Comparison of ENCODE assay signal across 28 cellular contexts in the genomic region with DNA sequence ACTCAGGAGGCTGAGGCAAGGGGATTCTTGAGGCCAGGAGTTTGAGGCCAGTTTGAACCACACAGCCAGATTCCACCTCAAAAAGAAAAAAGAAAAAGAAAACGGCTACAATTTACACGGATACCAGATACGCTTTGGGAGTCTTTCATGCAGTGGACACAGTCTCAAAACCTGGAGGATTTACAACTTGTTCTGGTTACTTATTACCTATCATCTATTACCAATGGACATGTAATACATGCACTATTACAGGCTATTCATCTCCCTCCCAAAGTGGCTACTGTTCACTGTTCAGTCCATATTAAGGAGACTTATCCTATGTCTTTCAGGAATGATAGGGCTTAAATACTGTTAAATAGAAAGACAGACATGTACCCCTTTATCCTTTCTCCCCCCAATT. TPM values are rescaled to one million over a fixed set of nuclear protein-coding genes. Genes with fewer than 3 reads are reported as not detected.
A peak's percentile ranks its signal among the peaks of the same experiment; 100 is the strongest.
DNase-seq lines count a peak whose midpoint lies in the region; ATAC-seq, FAIRE-seq and TF ChIP-seq lines count a peak whose summit lies in the region.
"Had no signal": no experiment of that assay in that cellular context is flagged by ENCODE, and none has a peak within 500 bp of the region (broad histone marks: within the 10 kb centered on the region; RNA-seq: fewer than 3 reads in every experiment).

No MANE protein-coding gene starts in this region.

- intact Hi-C loops in left colon (cut with DNase I, micrococcal nuclease): no loop called here
- intact Hi-C loops in mucosa of descending colon (cut with DNase I, micrococcal nuclease): no loop called here

- peak overlapping the region; percentile 61 for H3K4me2 ChIP-seq in hepatocyte
- H3K4me2 ChIP-seq: BLaER1 had no signal

- H4K20me1 ChIP-seq in hepatocyte (ENCODE audit: insufficient read depth, poor library complexity, severe bottlenecking): no peaks in the 10 kb centered on the region
- H4K20me1 ChIP-seq: BLaER1 had no signal

- DNase-seq in hepatocyte (ENCODE audit: low spot score): no peak
- no peak for DNase-seq in left colon
- DNase-seq in mucosa of descending colon: no peak
- peak; percentile 50 for DNase-seq in small intestine
- no peak for DNase-seq in SKM-1 (lab: John Stamatoyannopoulos, UW; ENCODE audit: unreplicated experiment)
- DNase-seq in activated T-cell treated with anti-CD3 and anti-CD28 coated beads for 4 hours: no peak
- DNase-seq: 8988T; ACHN; BE2C; C1 segment of cervical spinal cord; CD4-positive, alpha-beta memory T cell; CD4-positive, CD25-positive, alpha-beta regulatory T cell; CD8-positive, alpha-beta memory T cell; COR-L47; DMS 273 treated with DMSO at 0.1 percent for 48 hours; DMS153; DMS53; DMS79; DND-41; EL; GDM1 had no signal

- H3K79me2 ChIP-seq in hepatocyte: no peaks in the 10 kb centered on the region

- H3K9me2 ChIP-seq in hepatocyte (replicated peaks; ENCODE audit: insufficient read depth): no peaks in the 10 kb centered on the region

- no peaks in the 10 kb centered on the region for H3K27me3 ChIP-seq in hepatocyte
- H3K27me3 ChIP-seq in small intestine (ENCODE audit: control insufficient read depth in 2 of 2, insufficient read depth in 2 of 2, low read length in 2 of 2): no peaks in the 10 kb centered on the region
- H3K27me3 ChIP-seq: BE2C, BLaER1 had no signal

- 82% methylated on average over 3 of the region's 3 CpGs for WGBS in hepatocyte (ENCODE audit: low lambda C conversion rate, missing lambda C conversion rate)
- WGBS in small intestine, 3 donors: 17 to 72% (median 43%) methylated on average over 3 of the region's 3 CpGs

- H3K36me3 ChIP-seq in hepatocyte (replicated peaks; ENCODE audit: insufficient read depth, low read depth) (no peaks in the 10 kb centered on the region), mucosa of descending colon (ENCODE audit: low read depth) (no peaks in the 10 kb centered on the region), small intestine (ENCODE audit: control insufficient read depth in 2 of 2, insufficient read depth in 2 of 2, low read length in 2 of 2) (no peaks in the 10 kb centered on the region)
- H3K36me3 ChIP-seq: BE2C, BLaER1 had no signal

- H3K27ac ChIP-seq in hepatocyte (no peak overlapping the region), small intestine (ENCODE audit: low read depth in 1 of 2, low read length in 1 of 2) (no peak overlapping the region)
- H3K27ac ChIP-seq: BLaER1 had no signal

- TF ChIP-seq CTCF in hepatocyte (IDR thresholded peaks at IDR 0.05; ENCODE audit: poor library complexity) (no peak), mucosa of descending colon (IDR thresholded peaks at IDR 0.05) (no peak)

- H3K9me3 ChIP-seq in hepatocyte (ENCODE audit: low read depth): no peaks in the 10 kb centered on the region
- no peaks in the 10 kb centered on the region for H3K9me3 ChIP-seq in mucosa of descending colon
- no peaks in the 10 kb centered on the region for H3K9me3 ChIP-seq in small intestine (ENCODE audit: control insufficient read depth, low read depth)
- H3K9me3 ChIP-seq: BE2C, BLaER1 had no signal

- FAIRE-seq in small intestine (lab: Jason Lieb, UNC): no peak
- FAIRE-seq: A204.1, GM12878, GM12892, GM18507, GM19239 had no signal

- no peak overlapping the region for H2AFZ ChIP-seq in hepatocyte

- H3K4me3 ChIP-seq in hepatocyte (no peak overlapping the region), mucosa of descending colon (no peak overlapping the region), small intestine (ENCODE audit: low read depth in 1 of 2, low read length in 2 of 2) (no peak overlapping the region)
- H3K4me3 ChIP-seq: BLaER1, GM12878 had no signal

- peak; percentile 54 for ATAC-seq in left colon
- peak; percentile 34 for ATAC-seq in mucosa of descending colon
- no peak for ATAC-seq in HG03565 (IDR thresholded peaks at IDR 0.05; ENCODE audit: unreplicated experiment)
- ATAC-seq: GM12878 had no signal

- H3K4me1 ChIP-seq in hepatocyte (ENCODE audit: insufficient read depth) (peaks cover 3% of the 10 kb centered on the region), mucosa of descending colon (ENCODE audit: low read depth) (no peaks in the 10 kb centered on the region), small intestine (ENCODE audit: control insufficient read depth in 2 of 2, insufficient read depth in 1 of 2, low read depth in 1 of 2, low read length in 1 of 2) (no peaks in the 10 kb centered on the region)
- H3K4me1 ChIP-seq: BE2C, BLaER1 had no signal

RNA-seq across cellular contexts. Expression of gene ZNF823, which starts 33.3 kb away (rescaled TPM):
- 10.4 and 13.9 TPM in 2 replicates for total RNA-seq in hepatocyte
- polyA plus RNA-seq in hepatocyte: 3.4 and 3.8 TPM in 2 replicates
- total RNA-seq in left colon: 10 to 100 TPM; 13.6 to 16.1 TPM
- total RNA-seq in mucosa of descending colon: 10 to 100 TPM; 12.1 to 17.8 (median 13.1) TPM
- 10 to 100 TPM in 1 of 3 donors, 1 to 10 TPM in 2; 3.8 to 10.1 (median 3.9) TPM for polyA plus RNA-seq in small intestine
